Comparison of ENCODE assay signal across 1 cellular context in genomic region chr13:44918323-44919102, GRCh38.
A peak's percentile ranks its signal among the peaks of the same experiment; 100 is the strongest.
TF ChIP-seq lines count a peak whose summit lies in the region.

No MANE protein-coding gene starts in this region.

TF ChIP-seq in HepG2, 621 proteins besides CTCF, POLR2A, EP300 and RAD21 (continued from another document and continues in another):
- TF ChIP-seq, protein P1, sequence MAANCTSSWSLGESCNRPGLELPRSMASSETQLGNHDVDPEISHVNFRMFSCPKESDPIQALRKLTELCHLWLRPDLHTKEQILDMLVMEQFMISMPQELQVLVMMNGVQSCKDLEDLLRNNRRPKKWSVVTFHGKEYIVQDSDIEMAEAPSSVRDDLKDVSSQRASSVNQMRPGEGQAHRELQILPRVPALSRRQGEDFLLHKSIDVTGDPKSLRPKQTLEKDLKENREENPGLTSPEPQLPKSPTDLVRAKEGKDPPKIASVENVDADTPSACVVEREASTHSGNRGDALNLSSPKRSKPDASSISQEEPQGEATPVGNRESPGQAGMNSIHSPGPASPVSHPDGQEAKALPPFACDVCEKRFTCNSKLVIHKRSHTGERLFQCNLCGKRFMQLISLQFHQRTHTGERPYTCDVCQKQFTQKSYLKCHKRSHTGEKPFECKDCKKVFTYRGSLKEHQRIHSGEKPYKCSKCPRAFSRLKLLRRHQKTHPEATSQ (CRISPR knock-in tag; IDR thresholded peaks at IDR 0.05; ENCODE audit: borderline replicate concordance) = no peak
- TF ChIP-seq, protein P2, sequence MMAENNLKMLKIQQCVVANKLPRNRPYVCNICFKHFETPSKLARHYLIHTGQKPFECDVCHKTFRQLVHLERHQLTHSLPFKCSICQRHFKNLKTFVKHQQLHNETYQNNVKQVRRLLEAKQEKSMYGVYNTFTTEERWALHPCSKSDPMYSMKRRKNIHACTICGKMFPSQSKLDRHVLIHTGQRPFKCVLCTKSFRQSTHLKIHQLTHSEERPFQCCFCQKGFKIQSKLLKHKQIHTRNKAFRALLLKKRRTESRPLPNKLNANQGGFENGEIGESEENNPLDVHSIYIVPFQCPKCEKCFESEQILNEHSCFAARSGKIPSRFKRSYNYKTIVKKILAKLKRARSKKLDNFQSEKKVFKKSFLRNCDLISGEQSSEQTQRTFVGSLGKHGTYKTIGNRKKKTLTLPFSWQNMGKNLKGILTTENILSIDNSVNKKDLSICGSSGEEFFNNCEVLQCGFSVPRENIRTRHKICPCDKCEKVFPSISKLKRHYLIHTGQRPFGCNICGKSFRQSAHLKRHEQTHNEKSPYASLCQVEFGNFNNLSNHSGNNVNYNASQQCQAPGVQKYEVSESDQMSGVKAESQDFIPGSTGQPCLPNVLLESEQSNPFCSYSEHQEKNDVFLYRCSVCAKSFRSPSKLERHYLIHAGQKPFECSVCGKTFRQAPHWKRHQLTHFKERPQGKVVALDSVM (CRISPR knock-in tag; IDR thresholded peaks at IDR 0.05) = peak; percentile 99
- peak; percentile 49 for TF ChIP-seq HNRNPLL (IDR thresholded peaks at IDR 0.05; ENCODE audit: low read depth, low read length, poor library complexity, severe bottlenecking)
- peak; percentile 68; the same call in 1 of the 2 replicates for TF ChIP-seq ZGPAT (CRISPR knock-in tag; IDR thresholded peaks at IDR 0.05)
- TF ChIP-seq ZSCAN21 (CRISPR knock-in tag; IDR thresholded peaks at IDR 0.05; ENCODE audit: borderline replicate concordance) = 0 out of 2 replicates have a peak, but pooled peaks have one; percentile 16
- TF ChIP-seq ZNF441 (CRISPR knock-in tag; IDR thresholded peaks at IDR 0.05; ENCODE audit: borderline replicate concordance) = peak; percentile 42; the same call in 1 of the 2 replicates
- peak; percentile 53; the same call in 1 of the 2 replicates for TF ChIP-seq BORCS8-MEF2B (CRISPR knock-in tag; IDR thresholded peaks at IDR 0.05)
- TF ChIP-seq, protein P3, sequence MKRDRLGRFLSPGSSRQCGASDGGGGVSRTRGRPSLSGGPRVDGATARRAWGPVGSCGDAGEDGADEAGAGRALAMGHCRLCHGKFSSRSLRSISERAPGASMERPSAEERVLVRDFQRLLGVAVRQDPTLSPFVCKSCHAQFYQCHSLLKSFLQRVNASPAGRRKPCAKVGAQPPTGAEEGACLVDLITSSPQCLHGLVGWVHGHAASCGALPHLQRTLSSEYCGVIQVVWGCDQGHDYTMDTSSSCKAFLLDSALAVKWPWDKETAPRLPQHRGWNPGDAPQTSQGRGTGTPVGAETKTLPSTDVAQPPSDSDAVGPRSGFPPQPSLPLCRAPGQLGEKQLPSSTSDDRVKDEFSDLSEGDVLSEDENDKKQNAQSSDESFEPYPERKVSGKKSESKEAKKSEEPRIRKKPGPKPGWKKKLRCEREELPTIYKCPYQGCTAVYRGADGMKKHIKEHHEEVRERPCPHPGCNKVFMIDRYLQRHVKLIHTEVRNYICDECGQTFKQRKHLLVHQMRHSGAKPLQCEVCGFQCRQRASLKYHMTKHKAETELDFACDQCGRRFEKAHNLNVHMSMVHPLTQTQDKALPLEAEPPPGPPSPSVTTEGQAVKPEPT (CRISPR knock-in tag; IDR thresholded peaks at IDR 0.05; ENCODE audit: low read depth) = no peak
- TF ChIP-seq NFIC (IDR thresholded peaks at IDR 0.05; ENCODE audit: low read length) = 0 out of 2 replicates have a peak, but pooled peaks have one; percentile 11
- TF ChIP-seq PCBP2 (optimal IDR thresholded peaks at IDR 0.05; ENCODE audit: low read depth, low read length, poor library complexity, severe bottlenecking) = no peak
- TF ChIP-seq POGZ (CRISPR knock-in tag; IDR thresholded peaks at IDR 0.05) = peak; percentile 73; the same call in 1 of the 2 replicates
- TF ChIP-seq JUND (CRISPR knock-in tag; IDR thresholded peaks at IDR 0.05) = peak; percentile 85
- TF ChIP-seq ADNP (CRISPR knock-in tag; IDR thresholded peaks at IDR 0.05) = peak; percentile 87; the same call in 1 of the 2 replicates
- TF ChIP-seq ZNF451 (CRISPR knock-in tag; IDR thresholded peaks at IDR 0.05) = peak; percentile 74; the same call in 1 of the 2 replicates
- 0 out of 2 replicates have a peak, but pooled peaks have one; percentile 1 for TF ChIP-seq MTF2 (CRISPR knock-in tag; IDR thresholded peaks at IDR 0.05; ENCODE audit: borderline replicate concordance)
- no peak for TF ChIP-seq THAP9 (CRISPR knock-in tag; IDR thresholded peaks at IDR 0.05; ENCODE audit: borderline replicate concordance)
- TF ChIP-seq TARDBP (CRISPR knock-in tag; IDR thresholded peaks at IDR 0.05) = peak; percentile 72
- TF ChIP-seq, protein P4, sequence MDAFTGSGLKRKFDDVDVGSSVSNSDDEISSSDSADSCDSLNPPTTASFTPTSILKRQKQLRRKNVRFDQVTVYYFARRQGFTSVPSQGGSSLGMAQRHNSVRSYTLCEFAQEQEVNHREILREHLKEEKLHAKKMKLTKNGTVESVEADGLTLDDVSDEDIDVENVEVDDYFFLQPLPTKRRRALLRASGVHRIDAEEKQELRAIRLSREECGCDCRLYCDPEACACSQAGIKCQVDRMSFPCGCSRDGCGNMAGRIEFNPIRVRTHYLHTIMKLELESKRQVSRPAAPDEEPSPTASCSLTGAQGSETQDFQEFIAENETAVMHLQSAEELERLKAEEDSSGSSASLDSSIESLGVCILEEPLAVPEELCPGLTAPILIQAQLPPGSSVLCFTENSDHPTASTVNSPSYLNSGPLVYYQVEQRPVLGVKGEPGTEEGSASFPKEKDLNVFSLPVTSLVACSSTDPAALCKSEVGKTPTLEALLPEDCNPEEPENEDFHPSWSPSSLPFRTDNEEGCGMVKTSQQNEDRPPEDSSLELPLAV (CRISPR knock-in tag; conservative IDR thresholded peaks at IDR 0.05; ENCODE audit: low read depth) = no peak
- TF ChIP-seq REL (CRISPR knock-in tag; conservative IDR thresholded peaks at IDR 0.05) = no peak
- 0 out of 2 replicates have a peak, but pooled peaks have one; percentile 73 for TF ChIP-seq TMF1 (CRISPR knock-in tag; IDR thresholded peaks at IDR 0.05; ENCODE audit: low read depth)
- 0 out of 2 replicates have a peak, but pooled peaks have one; percentile 9 for TF ChIP-seq ZNF143 (CRISPR knock-in tag; IDR thresholded peaks at IDR 0.05)
- TF ChIP-seq RXRA (CRISPR knock-in tag; IDR thresholded peaks at IDR 0.05) = no peak; the same call in 1 of the 2 replicates
- no peak for TF ChIP-seq ZNF24 (IDR thresholded peaks at IDR 0.05)
- no peak for TF ChIP-seq STAT6 (CRISPR knock-in tag; IDR thresholded peaks at IDR 0.05; ENCODE audit: borderline replicate concordance)
- TF ChIP-seq BRCA1 (CRISPR knock-in tag; IDR thresholded peaks at IDR 0.05) = no peak
- no peak for TF ChIP-seq FLYWCH1 (CRISPR knock-in tag; IDR thresholded peaks at IDR 0.05)
- no peak for TF ChIP-seq MAF1 (CRISPR knock-in tag; IDR thresholded peaks at IDR 0.05; ENCODE audit: borderline replicate concordance)
- peak; percentile 95 for TF ChIP-seq FOSL2 (CRISPR knock-in tag; IDR thresholded peaks at IDR 0.05)
- TF ChIP-seq NFIB (CRISPR knock-in tag; IDR thresholded peaks at IDR 0.05; ENCODE audit: borderline replicate concordance) = no peak
- TF ChIP-seq, protein P5, sequence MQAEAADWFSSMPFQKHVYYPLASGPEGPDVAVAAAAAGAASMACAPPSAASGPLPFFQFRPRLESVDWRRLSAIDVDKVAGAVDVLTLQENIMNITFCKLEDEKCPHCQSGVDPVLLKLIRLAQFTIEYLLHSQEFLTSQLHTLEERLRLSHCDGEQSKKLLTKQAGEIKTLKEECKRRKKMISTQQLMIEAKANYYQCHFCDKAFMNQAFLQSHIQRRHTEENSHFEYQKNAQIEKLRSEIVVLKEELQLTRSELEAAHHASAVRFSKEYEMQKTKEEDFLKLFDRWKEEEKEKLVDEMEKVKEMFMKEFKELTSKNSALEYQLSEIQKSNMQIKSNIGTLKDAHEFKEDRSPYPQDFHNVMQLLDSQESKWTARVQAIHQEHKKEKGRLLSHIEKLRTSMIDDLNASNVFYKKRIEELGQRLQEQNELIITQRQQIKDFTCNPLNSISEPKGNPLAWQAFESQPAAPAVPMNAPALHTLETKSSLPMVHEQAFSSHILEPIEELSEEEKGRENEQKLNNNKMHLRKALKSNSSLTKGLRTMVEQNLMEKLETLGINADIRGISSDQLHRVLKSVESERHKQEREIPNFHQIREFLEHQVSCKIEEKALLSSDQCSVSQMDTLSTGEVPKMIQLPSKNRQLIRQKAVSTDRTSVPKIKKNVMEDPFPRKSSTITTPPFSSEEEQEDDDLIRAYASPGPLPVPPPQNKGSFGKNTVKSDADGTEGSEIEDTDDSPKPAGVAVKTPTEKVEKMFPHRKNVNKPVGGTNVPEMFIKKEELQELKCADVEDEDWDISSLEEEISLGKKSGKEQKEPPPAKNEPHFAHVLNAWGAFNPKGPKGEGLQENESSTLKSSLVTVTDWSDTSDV (CRISPR knock-in tag; IDR thresholded peaks at IDR 0.05) = 0 out of 2 replicates have a peak, but pooled peaks have one; percentile 20
- TF ChIP-seq ZNF282 (IDR thresholded peaks at IDR 0.05; ENCODE audit: partially characterized antibody) = no peak
- TF ChIP-seq, protein P6, sequence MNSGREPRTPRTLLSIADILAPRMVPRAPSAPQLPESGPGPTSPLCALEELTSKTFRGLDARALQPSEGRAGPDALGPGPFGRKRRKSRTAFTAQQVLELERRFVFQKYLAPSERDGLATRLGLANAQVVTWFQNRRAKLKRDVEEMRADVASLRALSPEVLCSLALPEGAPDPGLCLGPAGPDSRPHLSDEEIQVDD (CRISPR knock-in tag; IDR thresholded peaks at IDR 0.05; ENCODE audit: borderline replicate concordance) = no peak
- TF ChIP-seq NRL (CRISPR knock-in tag; IDR thresholded peaks at IDR 0.05; ENCODE audit: borderline replicate concordance) = no peak
- TF ChIP-seq ZNF605 (CRISPR knock-in tag; IDR thresholded peaks at IDR 0.05) = peak; percentile 23; the same call in 1 of the 2 replicates
- TF ChIP-seq, protein P7, sequence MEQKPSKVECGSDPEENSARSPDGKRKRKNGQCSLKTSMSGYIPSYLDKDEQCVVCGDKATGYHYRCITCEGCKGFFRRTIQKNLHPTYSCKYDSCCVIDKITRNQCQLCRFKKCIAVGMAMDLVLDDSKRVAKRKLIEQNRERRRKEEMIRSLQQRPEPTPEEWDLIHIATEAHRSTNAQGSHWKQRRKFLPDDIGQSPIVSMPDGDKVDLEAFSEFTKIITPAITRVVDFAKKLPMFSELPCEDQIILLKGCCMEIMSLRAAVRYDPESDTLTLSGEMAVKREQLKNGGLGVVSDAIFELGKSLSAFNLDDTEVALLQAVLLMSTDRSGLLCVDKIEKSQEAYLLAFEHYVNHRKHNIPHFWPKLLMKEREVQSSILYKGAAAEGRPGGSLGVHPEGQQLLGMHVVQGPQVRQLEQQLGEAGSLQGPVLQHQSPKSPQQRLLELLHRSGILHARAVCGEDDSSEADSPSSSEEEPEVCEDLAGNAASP (CRISPR knock-in tag; IDR thresholded peaks at IDR 0.05; ENCODE audit: borderline replicate concordance) = peak; percentile 11; the same call in 1 of the 2 replicates
- peak; percentile 22; the same call in 1 of the 2 replicates for TF ChIP-seq TBX2 (CRISPR knock-in tag; IDR thresholded peaks at IDR 0.05; ENCODE audit: borderline replicate concordance)
